ENCODE assay signal across 1 cellular context in genomic region chr4:102787096-102787867, GRCh38.
TF ChIP-seq lines count a peak whose summit lies in the region.

No MANE protein-coding gene starts in this region.

TF ChIP-seq in HCT116, 20 proteins besides CTCF, POLR2A, EP300 and RAD21 (continued from another document):
- TF ChIP-seq REST (IDR thresholded peaks at IDR 0.05; ENCODE audit: low read depth) = no peak
- TF ChIP-seq EGR1 (IDR thresholded peaks at IDR 0.05; ENCODE audit: low read depth) = 0 out of 2 replicates have a peak, but pooled peaks have one; percentile 25
